1 cellular context compared by ENCODE assay signal in genomic region chr20:8331740-8332412, GRCh38.
TF ChIP-seq lines count a peak whose summit lies in the region.

No MANE protein-coding gene starts in this region.

TF ChIP-seq in HepG2, 621 proteins besides CTCF, POLR2A, EP300 and RAD21 (continued from another document and continues in another):
- peak; percentile 85 for TF ChIP-seq FOSL1 (CRISPR knock-in tag; IDR thresholded peaks at IDR 0.05; ENCODE audit: borderline replicate concordance)
- peak; percentile 86 for TF ChIP-seq ATF3 (CRISPR knock-in tag; IDR thresholded peaks at IDR 0.05)
- no peak for TF ChIP-seq ZNF383 (CRISPR knock-in tag; IDR thresholded peaks at IDR 0.05; ENCODE audit: borderline replicate concordance)
- TF ChIP-seq GFI1 (CRISPR knock-in tag; IDR thresholded peaks at IDR 0.05; ENCODE audit: borderline replicate concordance): peak; percentile 63; the same call in 1 of the 2 replicates
- TF ChIP-seq ZNF83 (CRISPR knock-in tag; IDR thresholded peaks at IDR 0.05; ENCODE audit: borderline replicate concordance): no peak
- TF ChIP-seq TBL1XR1 (IDR thresholded peaks at IDR 0.05; ENCODE audit: borderline replicate concordance, low read length, partially characterized antibody): no peak
- 0 out of 2 replicates have a peak, but pooled peaks have one; percentile 8 for TF ChIP-seq ZNF543 (CRISPR knock-in tag; IDR thresholded peaks at IDR 0.05)
- TF ChIP-seq ZNF614 (CRISPR knock-in tag; IDR thresholded peaks at IDR 0.05; ENCODE audit: borderline replicate concordance): peak; percentile 57; the same call in 1 of the 2 replicates
- TF ChIP-seq ZNF619 (CRISPR knock-in tag; IDR thresholded peaks at IDR 0.05): no peak
- TF ChIP-seq ZNF331 (CRISPR knock-in tag; IDR thresholded peaks at IDR 0.05): peak; percentile 62; the same call in 1 of the 2 replicates
- no peak; the same call in 1 of the 2 replicates for TF ChIP-seq ZNF414 (CRISPR knock-in tag; IDR thresholded peaks at IDR 0.05)
- TF ChIP-seq RNF219 (CRISPR knock-in tag; IDR thresholded peaks at IDR 0.05): no peak
- peak; percentile 20; the same call in 1 of the 2 replicates for TF ChIP-seq ZNF629 (CRISPR knock-in tag; conservative IDR thresholded peaks at IDR 0.05)
- TF ChIP-seq MAZ (IDR thresholded peaks at IDR 0.05; ENCODE audit: borderline replicate concordance, low read depth, low read length): no peak
- TF ChIP-seq MAZ (CRISPR knock-in tag; IDR thresholded peaks at IDR 0.05; ENCODE audit: low read depth): peak; percentile 24; the same call in 1 of the 2 replicates
- TF ChIP-seq RXRB (CRISPR knock-in tag; IDR thresholded peaks at IDR 0.05; ENCODE audit: borderline replicate concordance): peak; percentile 69; the same call in 1 of the 2 replicates
- TF ChIP-seq POGZ (CRISPR knock-in tag; IDR thresholded peaks at IDR 0.05): peak; percentile 93
- 0 out of 2 replicates have a peak, but pooled peaks have one; percentile 36 for TF ChIP-seq FLYWCH1 (CRISPR knock-in tag; IDR thresholded peaks at IDR 0.05)
- TF ChIP-seq HMGXB3 (CRISPR knock-in tag; IDR thresholded peaks at IDR 0.05; ENCODE audit: borderline replicate concordance): peak; percentile 16; the same call in 1 of the 2 replicates
- peak; percentile 50; the same call in 1 of the 2 replicates for TF ChIP-seq RXRA (CRISPR knock-in tag; IDR thresholded peaks at IDR 0.05)
- TF ChIP-seq CREB3 (CRISPR knock-in tag; IDR thresholded peaks at IDR 0.05): 0 out of 2 replicates have a peak, but pooled peaks have one; percentile 43
- peak; percentile 53; the same call in 1 of the 2 replicates for TF ChIP-seq PPARG (CRISPR knock-in tag; conservative IDR thresholded peaks at IDR 0.05)
- peak; percentile 54; the same call in 1 of the 2 replicates for TF ChIP-seq ISL2 (CRISPR knock-in tag; IDR thresholded peaks at IDR 0.05)
- TF ChIP-seq KLF12 (CRISPR knock-in tag; IDR thresholded peaks at IDR 0.05; ENCODE audit: borderline replicate concordance): no peak
- TF ChIP-seq STAT5B (CRISPR knock-in tag; IDR thresholded peaks at IDR 0.05): no peak
- peak; percentile 89 for TF ChIP-seq MEIS2 (CRISPR knock-in tag; IDR thresholded peaks at IDR 0.05)
- TF ChIP-seq FOXP4 (CRISPR knock-in tag; IDR thresholded peaks at IDR 0.05): peak; percentile 70; the same call in 1 of the 2 replicates
- 0 out of 2 replicates have a peak, but pooled peaks have one; percentile 54 for TF ChIP-seq SNAPC4 (CRISPR knock-in tag; IDR thresholded peaks at IDR 0.05)
- no peak for TF ChIP-seq MTF1 (CRISPR knock-in tag; IDR thresholded peaks at IDR 0.05)
- TF ChIP-seq PHF5A (CRISPR knock-in tag; IDR thresholded peaks at IDR 0.05; ENCODE audit: low read depth, unreplicated experiment): peak; percentile 61
- peak; percentile 26; the same call in 1 of the 3 replicates for TF ChIP-seq MXI1 (IDR thresholded peaks at IDR 0.05; ENCODE audit: borderline replicate concordance, low read depth, low read length)
- TF ChIP-seq TBX2 (CRISPR knock-in tag; IDR thresholded peaks at IDR 0.05; ENCODE audit: borderline replicate concordance): peak; percentile 60
- TF ChIP-seq ARID5B (CRISPR knock-in tag; IDR thresholded peaks at IDR 0.05): peak; percentile 97
- peak; percentile 6; the same call in 1 of the 2 replicates for TF ChIP-seq ARID3A (IDR thresholded peaks at IDR 0.05; ENCODE audit: low read depth, low read length)
